In genomic region chr16:12899529-12900168, GRCh38 we compare ENCODE assay signal across 24 cellular contexts. TPM values are rescaled to one million over a fixed set of nuclear protein-coding genes. Genes with fewer than 3 reads are reported as not detected.
A peak's percentile ranks its signal among the peaks of the same experiment; 100 is the strongest.
DNase-seq lines count a peak whose midpoint lies in the region; ATAC-seq, FAIRE-seq and TF ChIP-seq lines count a peak whose summit lies in the region.
"Had no signal": no experiment of that assay in that cellular context is flagged by ENCODE, and none has a peak within 500 bp of the region (broad histone marks: within the 10 kb centered on the region; RNA-seq: fewer than 3 reads in every experiment).

No MANE protein-coding gene starts in this region.

- H3F3A ChIP-seq in neural progenitor cell (ENCODE audit: low read depth) (peaks cover 13% of the 10 kb centered on the region), MM.1S (ENCODE audit: insufficient read depth, low read length) (no peaks in the 10 kb centered on the region)

- CTCF ChIA-PET in H1 (lab: Charles Lee; ENCODE audit: partially characterized antibody) = interaction anchor here (0.6 to 2.9 kb wide), 11 partner anchors 9 to 882 kb away, joined by 3 to 15 read pairs (median 3); no protein-coding TSS in a partner anchor
- CTCF ChIA-PET in activated CD4-positive, alpha-beta T cell treated with anti-CD3 and anti-CD28 coated beads for 36 hours (lab: Charles Lee) = no interaction called here

- H3K79me2 ChIP-seq in H1 (ENCODE audit: control insufficient read depth in 1 of 2, insufficient read depth in 2 of 2, low read length in 2 of 2) (peaks cover 0 to 27% of the 10 kb centered on the region in 2 experiments; a peak in 3 of 4 replicates), neural progenitor cell (ENCODE audit: low read depth) (peaks cover 15% of the 10 kb centered on the region), MM.1S (ENCODE audit: low read length) (no peaks in the 10 kb centered on the region)

- H3K27ac Mint-ChIP-seq in neural progenitor cell = no peak overlapping the region
- H3K27ac Mint-ChIP-seq in nephron progenitor cell = no peak overlapping the region
- no peak overlapping the region for H3K27ac Mint-ChIP-seq in activated CD4-positive, alpha-beta T cell treated with anti-CD3 and anti-CD28 coated beads for 36 hours
- H3K27ac Mint-ChIP-seq: activated CD8-positive, alpha-beta T cell treated with anti-CD3 and anti-CD28 coated beads for 36 hours; activated naive CD8-positive, alpha-beta T cell treated with anti-CD3 and anti-CD28 coated beads, Interleukin-2, amount 10 ng/mL, durations not matched to agents 7 days and 5 days; CD4-positive, alpha-beta T cell; natural killer cell had no signal

- no peak for TF ChIP-seq RAD21 in H1 (IDR thresholded peaks at IDR 0.05 in 1 of 2, conservative IDR thresholded peaks at IDR 0.05 in 1 of 2; ENCODE audit: low read depth in 2 of 2, low read length in 2 of 2)

- H2BK20ac ChIP-seq in H1 (ENCODE audit: low read length) = no peak overlapping the region

- peaks cover 5% of the 10 kb centered on the region; the same call in 1 of the 2 replicates for H3K79me1 ChIP-seq in H1 (ENCODE audit: low read depth, low read length)

- FAIRE-seq in H1 (lab: Jason Lieb, UNC) = no peak

- no peak overlapping the region for H3K14ac ChIP-seq in H1 (ENCODE audit: insufficient read length)

- WGBS in H1 (ENCODE audit: extremely low coverage in 1 of 2, insufficient coverage in 1 of 2, insufficient read length in 1 of 2, insufficient replicate concordance in 2 of 2, low coverage in 1 of 2, low lambda C conversion rate in 2 of 2, missing lambda C conversion rate in 1 of 2), 2 experiments = 75% methylated on average over 6 of the region's 6 CpGs; no CpG with 5 or more reads in 1 of the 2 experiments

- no peak for ATAC-seq in activated CD4-positive, alpha-beta T cell treated with anti-CD3 and anti-CD28 coated beads for 36 hours
- ATAC-seq: activated CD4-positive, CD25-positive, alpha-beta regulatory T cell treated with anti-CD3 and anti-CD28 coated beads, Interleukin-2, amount 50 U/mL, for 24 hours; activated CD8-positive, alpha-beta T cell treated with anti-CD3 and anti-CD28 coated beads for 36 hours; left ventricle myocardium superior; natural killer cell had no signal

- H3K9me3 Mint-ChIP-seq in neural progenitor cell = no peaks in the 10 kb centered on the region
- no peaks in the 10 kb centered on the region for H3K9me3 Mint-ChIP-seq in nephron progenitor cell
- H3K9me3 Mint-ChIP-seq in activated CD4-positive, alpha-beta T cell treated with anti-CD3 and anti-CD28 coated beads for 36 hours (ENCODE audit: low read depth) = no peaks in the 10 kb centered on the region
- H3K9me3 Mint-ChIP-seq: activated CD8-positive, alpha-beta T cell treated with anti-CD3 and anti-CD28 coated beads for 36 hours; activated naive CD8-positive, alpha-beta T cell treated with anti-CD3 and anti-CD28 coated beads, Interleukin-2, amount 10 ng/mL, durations not matched to agents 7 days and 5 days; CD4-positive, alpha-beta T cell; natural killer cell had no signal

- POLR2A ChIA-PET in H1 (lab: Charles Lee; ENCODE audit: partially characterized antibody) = interaction anchor here (1.0 kb wide), 1 partner anchor 8 kb away, joined by 3 read pairs; no protein-coding TSS in a partner anchor
- POLR2A ChIA-PET in activated CD4-positive, alpha-beta T cell treated with anti-CD3 and anti-CD28 coated beads for 36 hours (lab: Charles Lee) = no interaction called here

- TF ChIP-seq EP300 in H1 (IDR thresholded peaks at IDR 0.05; ENCODE audit: borderline replicate concordance in 1 of 2, low read depth in 2 of 2, low read length in 2 of 2) = no peak

- H3K36me3 Mint-ChIP-seq in neural progenitor cell (no peaks in the 10 kb centered on the region), nephron progenitor cell (ENCODE audit: low read depth) (no peaks in the 10 kb centered on the region)
- H3K36me3 Mint-ChIP-seq in activated CD4-positive, alpha-beta T cell treated with anti-CD3 and anti-CD28 coated beads for 36 hours (ENCODE audit: low read depth) = no peaks in the 10 kb centered on the region
- H3K36me3 Mint-ChIP-seq: activated naive CD8-positive, alpha-beta T cell treated with anti-CD3 and anti-CD28 coated beads, Interleukin-2, amount 10 ng/mL, durations not matched to agents 7 days and 5 days; natural killer cell had no signal

- DNase-seq in NCI-H2029 treated with DMSO at 0.1 percent for 48 hours (lab: John Stamatoyannopoulos, UW) = peak; percentile 23
- DNase-seq in H1 (ENCODE audit: low read depth in 1 of 2, low spot score in 2 of 2) = no peak
- peak; percentile 12 for DNase-seq in neural progenitor cell (ENCODE audit: low spot score)
- no peak for DNase-seq in nephron progenitor cell
- DNase-seq in MM.1S = no peak
- no peak for DNase-seq in activated CD4-positive, alpha-beta T cell treated with anti-CD3 and anti-CD28 coated beads for 36 hours
- DNase-seq: activated CD8-positive, alpha-beta T cell treated with anti-CD3 and anti-CD28 coated beads for 36 hours; activated naive CD8-positive, alpha-beta T cell treated with anti-CD3 and anti-CD28 coated beads, Interleukin-2, amount 10 ng/mL, durations not matched to agents 7 days and 5 days; CD4-positive, alpha-beta T cell; DMS 273 treated with DMSO at 0.1 percent for 48 hours; effector CD4-positive, alpha-beta T cell; foreskin keratinocyte; KBM-7; left ventricle myocardium superior; natural killer cell; NCI-H226; NCI-H774; ovary; Right ventricle myocardium superior; stimulated activated naive CD4-positive, alpha-beta T cell treated with Interleukin-2 at 50 U/mL for 16 hours had no signal

- no peak overlapping the region for H3K56ac ChIP-seq in H1 (replicated peaks; ENCODE audit: insufficient read length, low read depth, low read length)

- no peak overlapping the region for H3K4ac ChIP-seq in H1 (replicated peaks; ENCODE audit: insufficient read length, low read depth, low read length)

- H3K9me2 ChIP-seq in MM.1S (replicated peaks; ENCODE audit: insufficient read depth, low read length) = no peaks in the 10 kb centered on the region

- H2AFZ ChIP-seq in H1 (ENCODE audit: low read length) = no peak overlapping the region
- H2AFZ ChIP-seq in neural progenitor cell (replicated peaks) = no peak overlapping the region
- no peak overlapping the region for H2AFZ ChIP-seq in MM.1S (ENCODE audit: low read length)

- H3K27me3 ChIP-seq in HUES48 (ENCODE audit: control insufficient read depth, insufficient read depth, low read length) (peaks cover 14% of the 10 kb centered on the region), H1 (replicated peaks in 1 of 4; ENCODE audit: control insufficient read depth in 3 of 4, extremely low read depth in 1 of 4, insufficient read depth in 3 of 4, low read length in 3 of 4) (peaks cover 0 to 2% (median 0%) of the 10 kb centered on the region in 4 experiments; a peak in 3 of 7 replicates), neural progenitor cell (peaks cover 48% of the 10 kb centered on the region), MM.1S (replicated peaks; ENCODE audit: insufficient read depth, low read length) (no peaks in the 10 kb centered on the region; the same call in 1 of the 2 replicates)
- H3K27me3 ChIP-seq: ovary had no signal

- peaks cover 22% of the 10 kb centered on the region for H3K23me2 ChIP-seq in H1 (ENCODE audit: low read depth, low read length)

- H4K20me1 ChIP-seq in H1 (replicated peaks in 1 of 2; ENCODE audit: control insufficient read depth in 1 of 2, insufficient read depth in 2 of 2, low read length in 2 of 2) (peaks cover 3 to 9% of the 10 kb centered on the region in 2 experiments), neural progenitor cell (ENCODE audit: low read depth) (peaks cover 7% of the 10 kb centered on the region), MM.1S (ENCODE audit: insufficient read depth, low read length) (no peaks in the 10 kb centered on the region)

- H4K5ac ChIP-seq in H1 (ENCODE audit: insufficient read length, low read depth, low read length) = no peak overlapping the region

- H3K4me1 Mint-ChIP-seq in neural progenitor cell (peaks cover 26% of the 10 kb centered on the region), nephron progenitor cell (peaks cover 23% of the 10 kb centered on the region)
- H3K4me1 Mint-ChIP-seq in activated CD4-positive, alpha-beta T cell treated with anti-CD3 and anti-CD28 coated beads for 36 hours = peaks cover 7% of the 10 kb centered on the region
- H3K4me1 Mint-ChIP-seq: activated naive CD8-positive, alpha-beta T cell treated with anti-CD3 and anti-CD28 coated beads, Interleukin-2, amount 10 ng/mL, durations not matched to agents 7 days and 5 days; natural killer cell had no signal

- no peak for TF ChIP-seq CTCF in H1 (IDR thresholded peaks at IDR 0.05; ENCODE audit: control extremely low read depth in 1 of 3, insufficient read depth in 1 of 3, low read depth in 1 of 3, low read length in 3 of 3)
- no peak for TF ChIP-seq CTCF in neural progenitor cell (IDR thresholded peaks at IDR 0.05)
- TF ChIP-seq CTCF in nephron progenitor cell (IDR thresholded peaks at IDR 0.05) = no peak
- TF ChIP-seq CTCF in MM.1S (IDR thresholded peaks at IDR 0.05; ENCODE audit: low read length) = no peak

- H3K4me2 ChIP-seq in H1 (ENCODE audit: insufficient read depth in 1 of 2, low read depth in 2 of 2, low read length in 2 of 2) (peak overlapping the region; percentile 75 to 100; a peak in 3 of 4 replicates), neural progenitor cell (peak overlapping the region; percentile 99), MM.1S (ENCODE audit: low read depth, low read length) (no peak overlapping the region)

- H3K27ac ChIP-seq in HUES48 (ENCODE audit: low read depth, low read length) (no peak overlapping the region), H1 (ENCODE audit: low read depth, low read length) (no peak overlapping the region), neural progenitor cell (no peak overlapping the region), MM.1S (ENCODE audit: low read length) (no peak overlapping the region)
- H3K27ac ChIP-seq: foreskin keratinocyte, ovary, right atrium auricular region had no signal

- no peak overlapping the region for H3K23ac ChIP-seq in H1 (ENCODE audit: insufficient read length)

- H2BK15ac ChIP-seq in H1 (ENCODE audit: low read length) = no peak overlapping the region

- peak overlapping the region; percentile 41; the same call in 1 of the 2 replicates for H2BK12ac ChIP-seq in H1 (ENCODE audit: low read depth, low read length)

- intact Hi-C loops in activated CD4-positive, alpha-beta T cell treated with anti-CD3 and anti-CD28 coated beads for 36 hours (cut with DNase I, micrococcal nuclease) = loop anchor here in 1 of 2 experiments (10.0 kb wide), 1 partner anchor 445 kb away; no protein-coding TSS in a partner anchor

- H3K18ac ChIP-seq in H1 (ENCODE audit: extremely low read depth, low read length) = no peak overlapping the region

- H3K36me3 ChIP-seq in HUES48 (ENCODE audit: control insufficient read depth, insufficient read depth, low read length) = no peaks in the 10 kb centered on the region
- H3K36me3 ChIP-seq in H1 (ENCODE audit: control insufficient read depth in 2 of 4, insufficient read depth in 4 of 4, low read length in 3 of 4) = no peaks in the 10 kb centered on the region
- no peaks in the 10 kb centered on the region for H3K36me3 ChIP-seq in neural progenitor cell
- no peaks in the 10 kb centered on the region for H3K36me3 ChIP-seq in MM.1S (replicated peaks; ENCODE audit: insufficient read depth, low read length)
- H3K36me3 ChIP-seq: ovary, right atrium auricular region had no signal

- H2BK5ac ChIP-seq in H1 (ENCODE audit: low read depth, low read length) = no peak overlapping the region

- H3K27me3 Mint-ChIP-seq in neural progenitor cell (ENCODE audit: insufficient read depth, low read depth) (peaks cover 20% of the 10 kb centered on the region), nephron progenitor cell (ENCODE audit: low read depth, poor library complexity) (peaks cover 69% of the 10 kb centered on the region)
- peaks cover 57% of the 10 kb centered on the region for H3K27me3 Mint-ChIP-seq in activated CD4-positive, alpha-beta T cell treated with anti-CD3 and anti-CD28 coated beads for 36 hours

- peak overlapping the region; percentile 83 for H3K4me3 Mint-ChIP-seq in neural progenitor cell
- H3K4me3 Mint-ChIP-seq in nephron progenitor cell = no peak overlapping the region
- no peak overlapping the region for H3K4me3 Mint-ChIP-seq in activated CD4-positive, alpha-beta T cell treated with anti-CD3 and anti-CD28 coated beads for 36 hours
- H3K4me3 Mint-ChIP-seq: activated CD8-positive, alpha-beta T cell treated with anti-CD3 and anti-CD28 coated beads for 36 hours; activated naive CD8-positive, alpha-beta T cell treated with anti-CD3 and anti-CD28 coated beads, Interleukin-2, amount 10 ng/mL, durations not matched to agents 7 days and 5 days; CD4-positive, alpha-beta T cell; natural killer cell had no signal

- no peak overlapping the region for H4K8ac ChIP-seq in H1 (ENCODE audit: extremely low read depth, insufficient read depth, low read length)

- no peak overlapping the region for H4K91ac ChIP-seq in H1 (replicated peaks; ENCODE audit: insufficient read length, low read length)

- H2AK5ac ChIP-seq in H1 (ENCODE audit: low read depth, low read length) = no peak overlapping the region

- H3K4me3 ChIP-seq in HUES48 (ENCODE audit: low read depth, low read length) (peak overlapping the region; percentile 89), H1 (ENCODE audit: extremely low read depth in 1 of 4, insufficient read depth in 2 of 4, low read depth in 3 of 4, low read length in 4 of 4) (peak overlapping the region in 1 of 4 experiments; percentile 83; a peak in 3 of 8 replicates), neural progenitor cell (peak overlapping the region; percentile 87), MM.1S (ENCODE audit: low read length) (no peak overlapping the region)
- H3K4me3 ChIP-seq: ovary, right atrium auricular region had no signal

- H3K9me3 ChIP-seq in HUES48 (ENCODE audit: control insufficient read depth, insufficient read depth, low read length) = no peaks in the 10 kb centered on the region
- no peaks in the 10 kb centered on the region for H3K9me3 ChIP-seq in H1 (ENCODE audit: insufficient read depth in 2 of 2, low read depth in 1 of 2, low read length in 1 of 2)
- no peaks in the 10 kb centered on the region for H3K9me3 ChIP-seq in neural progenitor cell (ENCODE audit: low read depth)
- no peaks in the 10 kb centered on the region for H3K9me3 ChIP-seq in MM.1S (replicated peaks; ENCODE audit: insufficient read depth, low read length)
- H3K9me3 ChIP-seq: ovary, right atrium auricular region had no signal

- H3K9ac ChIP-seq in HUES48 (ENCODE audit: low read depth, low read length) (no peak overlapping the region), H1 (replicated peaks in 1 of 4; ENCODE audit: extremely low read depth in 1 of 4, low read depth in 3 of 4, low read length in 3 of 4) (no peak overlapping the region), neural progenitor cell (no peak overlapping the region), MM.1S (ENCODE audit: low read length) (no peak overlapping the region)

- no peak for TF ChIP-seq POLR2A in H1 (IDR thresholded peaks at IDR 0.05; ENCODE audit: control extremely low read depth in 1 of 2, low read depth in 2 of 2, low read length in 2 of 2)

- H2BK120ac ChIP-seq in H1 (replicated peaks; ENCODE audit: low read depth, low read length) = no peak overlapping the region

- H3K4me1 ChIP-seq in HUES48 (ENCODE audit: control insufficient read depth, insufficient read depth, low read length) (peaks cover 40% of the 10 kb centered on the region), H1 (replicated peaks in 1 of 4; ENCODE audit: control insufficient read depth in 3 of 4, insufficient read depth in 4 of 4, low read length in 3 of 4) (peaks cover 6 to 17% (median 11%) of the 10 kb centered on the region in 4 experiments), neural progenitor cell (peaks cover 14% of the 10 kb centered on the region), MM.1S (ENCODE audit: low read length) (no peaks in the 10 kb centered on the region)
- H3K4me1 ChIP-seq: foreskin keratinocyte had no signal

RNA-seq across cellular contexts. Expression of gene SHISA9, which starts 1.7 kb away (rescaled TPM):
- 39.8 and 41.9 TPM in 2 replicates for total RNA-seq in H1 (2021; fragmentation: NEBNext Ultra II Directional; extraction: Animal tissue kit (Norgen Biotek cat#: 25700))
- polyA plus RNA-seq in H1 (2011; rRNA removed) = 25.6 and 28.7 TPM in 2 replicates
- 18.3 TPM for polyA plus RNA-seq in H1 (2011; cell fraction: cytosol; rRNA removed)
- 29.4 TPM for polyA plus RNA-seq in H1 (2011; cell fraction: nucleus; rRNA removed)
- 13.7 to 20.8 TPM (median 17.4 TPM) in 4 replicates for polyA plus RNA-seq in H1 (2012, experiment 1 of 2)
- polyA plus RNA-seq in H1 (2012, experiment 2 of 2) = 6.6 TPM
- polyA plus RNA-seq in H1 (2013, experiment 1 of 2) = 22.3 TPM
- polyA plus RNA-seq in H1 (2013, experiment 2 of 2) = 26.4 TPM
- 31.8 and 36.5 TPM in 2 replicates for polyA minus RNA-seq in H1 (2011; rRNA and poly(A)+ RNA removed)
- 41.0 TPM for polyA minus RNA-seq in H1 (2011; cell fraction: cytosol; rRNA and poly(A)+ RNA removed)
- polyA minus RNA-seq in H1 (2011; cell fraction: nucleus; rRNA and poly(A)+ RNA removed) = 93.2 TPM
- 2.5 and 3.0 TPM in 2 replicates for total RNA-seq in neural progenitor cell (ENCODE audit: low replicate concordance)
- under 1 TPM in 1 of 2 experiments, not detected in 1; 0.02 TPM for total RNA-seq in activated CD4-positive, alpha-beta T cell treated with anti-CD3 and anti-CD28 coated beads for 36 hours
- total RNA-seq: activated CD8-positive, alpha-beta T cell treated with anti-CD3 and anti-CD28 coated beads for 36 hours; activated naive CD8-positive, alpha-beta T cell treated with anti-CD3 and anti-CD28 coated beads, Interleukin-2, amount 10 ng/mL, durations not matched to agents 7 days and 5 days; CD4-positive, alpha-beta T cell; OCI-LY7 had no signal

Comparison
In these comparisons a context has a peak if more than half of its experiments do, and no peak if none do; other contexts are left out.
1. DNase-seq: peak in NCI-H2029 treated with DMSO at 0.1 percent for 48 hours (single experiment) and neural progenitor cell (single experiment); none in H1 (0 of 2), nephron progenitor cell (single experiment), MM.1S (single experiment) and activated CD4-positive, alpha-beta T cell treated with anti-CD3 and anti-CD28 coated beads for 36 hours (single experiment).
2. RNA of gene SHISA9, which starts 1.7 kb away (total RNA-seq): 39.8 to 41.9 TPM in H1; 2.5 to 3.0 TPM in neural progenitor cell and 0.02 TPM in activated CD4-positive, alpha-beta T cell treated with anti-CD3 and anti-CD28 coated beads for 36 hours; every median in the first group is over 10 times any median in the second.